18 cellular contexts compared by ENCODE assay signal in genomic region chr20:34368547-34368946, GRCh38. TPM values are rescaled to one million over a fixed set of nuclear protein-coding genes. Genes with fewer than 3 reads are reported as not detected.
DNase-seq lines count a peak whose midpoint lies in the region; ATAC-seq, FAIRE-seq and TF ChIP-seq lines count a peak whose summit lies in the region.
"Had no signal": no experiment of that assay in that cellular context is flagged by ENCODE, and none has a peak within 500 bp of the region (broad histone marks: within the 10 kb centered on the region; RNA-seq: fewer than 3 reads in every experiment).

No MANE protein-coding gene starts in this region.

- H3K36me3 Mint-ChIP-seq in activated naive CD8-positive, alpha-beta T cell treated with anti-CD3 and anti-CD28 coated beads, Interleukin-2, amount 10 ng/mL, durations not matched to agents 7 days and 5 days, result peaks cover 42% of the 10 kb centered on the region
- H3K36me3 Mint-ChIP-seq in progenitor cell of endocrine pancreas (ENCODE audit: insufficient read depth), result peaks cover 32% of the 10 kb centered on the region

- H3K27me3 ChIP-seq in A673 (replicated peaks; ENCODE audit: insufficient read depth, low read depth, low read length, poor library complexity) (no peaks in the 10 kb centered on the region), keratinocyte (ENCODE audit: control insufficient read depth, extremely low read depth, insufficient read depth, low read length) (no peaks in the 10 kb centered on the region)
- H3K27me3 ChIP-seq: Peyer's patch, right atrium auricular region, stomach had no signal

- no peak overlapping the region for H2AFZ ChIP-seq in keratinocyte (ENCODE audit: control insufficient read depth, low read length)

- H3K27me3 Mint-ChIP-seq in activated naive CD8-positive, alpha-beta T cell treated with anti-CD3 and anti-CD28 coated beads, Interleukin-2, amount 10 ng/mL, durations not matched to agents 7 days and 5 days, result no peaks in the 10 kb centered on the region
- H3K27me3 Mint-ChIP-seq in progenitor cell of endocrine pancreas, result no peaks in the 10 kb centered on the region

- TF ChIP-seq CTCF in A673 (conservative IDR thresholded peaks at IDR 0.05; ENCODE audit: low read depth, low read length), result 0 out of 2 replicates have a peak, but pooled peaks have one; percentile 18
- TF ChIP-seq CTCF in keratinocyte (optimal IDR thresholded peaks at IDR 0.05 in 1 of 3, IDR thresholded peaks at IDR 0.05 in 1 of 3, conservative IDR thresholded peaks at IDR 0.05 in 1 of 3; ENCODE audit: extremely low read depth in 1 of 3, insufficient read depth in 2 of 3, low read length in 3 of 3), result no peak
- TF ChIP-seq CTCF in progenitor cell of endocrine pancreas (IDR thresholded peaks at IDR 0.05; ENCODE audit: unreplicated experiment), result no peak

- H3K9me1 ChIP-seq in keratinocyte (ENCODE audit: control insufficient read depth, extremely low read depth, insufficient read depth, low read length), result no peaks in the 10 kb centered on the region

- H3K27ac ChIP-seq in A673 (ENCODE audit: low read depth, low read length, poor library complexity, severe bottlenecking) (no peak overlapping the region), keratinocyte (ENCODE audit: control insufficient read depth, insufficient read depth, low read length) (peak overlapping the region; percentile 42)
- H3K27ac ChIP-seq: C4-2B, Peyer's patch, right atrium auricular region had no signal

- H3K9ac ChIP-seq in keratinocyte (ENCODE audit: control insufficient read depth, extremely low read depth, insufficient read depth, low read length), result no peak overlapping the region

- dilution Hi-C loops in keratinocyte (cut with MboI; ENCODE audit: extremely low pct_ligation_motif_present, low sequenced_read_pairs), result no loop called here

- FAIRE-seq in keratinocyte (lab: Jason Lieb, UNC), result no peak
- FAIRE-seq: G401.6, GM19239 had no signal

- POLR2A ChIA-PET in A673 (lab: Charles Lee; ENCODE audit: low non-redundant PET), result no interaction called here
- POLR2A ChIA-PET in activated naive CD8-positive, alpha-beta T cell treated with anti-CD3 and anti-CD28 coated beads, Interleukin-2, amount 10 ng/mL, durations not matched to agents 7 days and 5 days (lab: Charles Lee), result no interaction called here

- H3K4me3 ChIP-seq in A673 (ENCODE audit: low read depth, low read length, poor library complexity, severe bottlenecking) (no peak overlapping the region), keratinocyte (ENCODE audit: control insufficient read depth in 2 of 3, extremely low read depth in 1 of 3, insufficient read depth in 2 of 3, low read depth in 1 of 3, low read length in 3 of 3) (no peak overlapping the region)
- H3K4me3 ChIP-seq: Peyer's patch, right atrium auricular region, stomach had no signal

- H3K4me1 ChIP-seq in A673 (ENCODE audit: insufficient read depth, low read length, poor library complexity, severe bottlenecking) (peaks cover 10% of the 10 kb centered on the region), keratinocyte (ENCODE audit: control insufficient read depth, extremely low read depth, insufficient read depth, low read length) (peaks cover 44% of the 10 kb centered on the region)

- H3K4me3 Mint-ChIP-seq in activated naive CD8-positive, alpha-beta T cell treated with anti-CD3 and anti-CD28 coated beads, Interleukin-2, amount 10 ng/mL, durations not matched to agents 7 days and 5 days, result peak overlapping the region; percentile 22
- H3K4me3 Mint-ChIP-seq in progenitor cell of endocrine pancreas (ENCODE audit: low read depth), result no peak overlapping the region
- H3K4me3 Mint-ChIP-seq: T-helper 2 cell treated with Interferon-gamma antibody and Interleukin-4, amounts not matched to agents 5 μg/mL and 100 μg/mL, for 36 hours had no signal

- H3K27ac Mint-ChIP-seq in activated naive CD8-positive, alpha-beta T cell treated with anti-CD3 and anti-CD28 coated beads, Interleukin-2, amount 10 ng/mL, durations not matched to agents 7 days and 5 days, result peak overlapping the region; percentile 37
- no peak overlapping the region for H3K27ac Mint-ChIP-seq in progenitor cell of endocrine pancreas

- peak overlapping the region; percentile 45 for H3K4me2 ChIP-seq in keratinocyte (ENCODE audit: control insufficient read depth, extremely low read depth, insufficient read depth, low read depth, low read length)

- peaks cover 94% of the 10 kb centered on the region for H3K79me2 ChIP-seq in keratinocyte (ENCODE audit: control insufficient read depth, insufficient read depth, low read length)

- peaks cover 26% of the 10 kb centered on the region for H3K36me3 ChIP-seq in A673 (ENCODE audit: insufficient read depth, low read length, poor library complexity, severe bottlenecking)
- peaks cover 11 to 47% of the 10 kb centered on the region in 2 experiments for H3K36me3 ChIP-seq in keratinocyte (ENCODE audit: control insufficient read depth in 2 of 2, extremely low read depth in 1 of 2, insufficient read depth in 2 of 2, low read length in 2 of 2)

- H4K20me1 ChIP-seq in keratinocyte (ENCODE audit: control insufficient read depth, extremely low read depth, insufficient read depth, low read length), result no peaks in the 10 kb centered on the region

- no TSS peak for BruUV-seq in A673 (replicated peaks; lab: Mats Ljungman, UMichigan)

- no peaks in the 10 kb centered on the region for H3K9me3 Mint-ChIP-seq in activated naive CD8-positive, alpha-beta T cell treated with anti-CD3 and anti-CD28 coated beads, Interleukin-2, amount 10 ng/mL, durations not matched to agents 7 days and 5 days
- H3K9me3 Mint-ChIP-seq in progenitor cell of endocrine pancreas (ENCODE audit: low read depth), result no peaks in the 10 kb centered on the region
- H3K9me3 Mint-ChIP-seq: T-helper 2 cell treated with Interferon-gamma antibody and Interleukin-4, amounts not matched to agents 5 μg/mL and 100 μg/mL, for 36 hours had no signal

- CTCF ChIA-PET in A673 (lab: Charles Lee), result no interaction called here

- intact Hi-C loops in A673 (cut with micrococcal nuclease; ENCODE audit: unreplicated experiment), result no loop called here

- peaks cover 33% of the 10 kb centered on the region for H3K4me1 Mint-ChIP-seq in activated naive CD8-positive, alpha-beta T cell treated with anti-CD3 and anti-CD28 coated beads, Interleukin-2, amount 10 ng/mL, durations not matched to agents 7 days and 5 days
- peaks cover 33% of the 10 kb centered on the region for H3K4me1 Mint-ChIP-seq in progenitor cell of endocrine pancreas (ENCODE audit: low read depth)

- no peak for ATAC-seq in activated naive CD8-positive, alpha-beta T cell treated with anti-CD3 and anti-CD28 coated beads, Interleukin-2, amount 10 ng/mL, durations not matched to agents 7 days and 5 days (ENCODE audit: low read depth)
- no peak for ATAC-seq in HG03045 (IDR thresholded peaks at IDR 0.05; ENCODE audit: unreplicated experiment)

- H3K9me3 ChIP-seq in A673 (ENCODE audit: low read depth, low read length, poor library complexity, severe bottlenecking), result no peaks in the 10 kb centered on the region
- no peaks in the 10 kb centered on the region for H3K9me3 ChIP-seq in keratinocyte (ENCODE audit: control insufficient read depth, low read depth, low read length)
- H3K9me3 ChIP-seq: Peyer's patch, right atrium auricular region, stomach had no signal

- DNase-seq in A673 (ENCODE audit: low spot score) (no peak), EH (ENCODE audit: low read depth) (peak; percentile 15), keratinocyte (ENCODE audit: low read depth, low spot score) (no peak), progenitor cell of endocrine pancreas (ENCODE audit: low spot score, unreplicated experiment) (no peak), mucosa of gallbladder (ENCODE audit: low spot score) (no peak)
- no peak for DNase-seq in activated naive CD8-positive, alpha-beta T cell treated with anti-CD3 and anti-CD28 coated beads, Interleukin-2, amount 10 ng/mL, durations not matched to agents 7 days and 5 days
- no peak for DNase-seq in stimulated activated CD4-positive, alpha-beta T cell treated with anti-CD3 and anti-CD28 coated beads, Interleukin-4, amount 100 ng/mL, for 4 hours
- DNase-seq: KG1, NCI-H1417 treated with DMSO at 0.1 percent for 48 hours, NCI-H510A, Peyer's patch, stomach had no signal

RNA-seq across cellular contexts. Expression of gene ITCH, which starts 5.5 kb away (rescaled TPM):
- total RNA-seq in A673 (2021) (56.2 and 57.7 TPM in 2 replicates), progenitor cell of endocrine pancreas (83.9 and 85.5 TPM in 2 replicates), mucosa of gallbladder (46.2 TPM)
- total RNA-seq in activated naive CD8-positive, alpha-beta T cell treated with anti-CD3 and anti-CD28 coated beads, Interleukin-2, amount 10 ng/mL, durations not matched to agents 7 days and 5 days, result 10 to 100 TPM; 57.4 to 59.7 TPM
- 22.8 to 42.5 TPM (median 29.1 TPM) in 3 replicates for polyA plus RNA-seq in keratinocyte
- 66.5 TPM for polyA plus RNA-seq in keratinocyte (2011; ENCODE audit: low read depth)
- 20.0 and 34.3 TPM in 2 replicates for polyA plus RNA-seq in keratinocyte (2011; cell fraction: cytosol; rRNA removed)
- polyA plus RNA-seq in keratinocyte (2011; cell fraction: nucleus; rRNA removed), result 32.0 and 36.8 TPM in 2 replicates
- polyA plus RNA-seq in keratinocyte (2012; ENCODE audit: low replicate concordance), result 34.9 and 52.6 TPM in 2 replicates
- 35.9 to 86.8 TPM (median 52.7 TPM) in 3 replicates for polyA minus RNA-seq in keratinocyte
- polyA minus RNA-seq in keratinocyte (2011; cell fraction: cytosol; rRNA and poly(A)+ RNA removed), result 32.0 TPM
- polyA minus RNA-seq in keratinocyte (2011; cell fraction: nucleus; rRNA and poly(A)+ RNA removed), result 28.1 and 65.2 TPM in 2 replicates
